ENCODE assay signal across 12 cellular contexts in genomic region chr13:35927554-35927953, GRCh38.
DNase-seq lines count a peak whose midpoint lies in the region; ATAC-seq and TF ChIP-seq lines count a peak whose summit lies in the region.
"Had no signal": no experiment of that assay in that cellular context is flagged by ENCODE, and none has a peak within 500 bp of the region (broad histone marks: within the 10 kb centered on the region; RNA-seq: fewer than 3 reads in every experiment).

No MANE protein-coding gene starts in this region.

- H3K36me3 Mint-ChIP-seq in WTC11 = peaks cover 26% of the 10 kb centered on the region
- H3K36me3 Mint-ChIP-seq: activated CD8-positive, alpha-beta memory T cell treated with anti-CD3 and anti-CD28 coated beads, Interleukin-2, amount 10 ng/mL, durations not matched to agents 7 days and 5 days had no signal

- H4K20me1 ChIP-seq in smooth muscle cell (ENCODE audit: low read depth) = no peaks in the 10 kb centered on the region

- H3K27me3 Mint-ChIP-seq in WTC11 (ENCODE audit: low read depth) = peaks cover 11% of the 10 kb centered on the region
- H3K27me3 Mint-ChIP-seq: activated CD8-positive, alpha-beta memory T cell treated with anti-CD3 and anti-CD28 coated beads, Interleukin-2, amount 10 ng/mL, durations not matched to agents 7 days and 5 days had no signal

- CTCF ChIA-PET in WTC11 (lab: Charles Lee) = interaction anchor here (1.3 kb wide), 1 partner anchor 26 kb away, joined by 4 read pairs; no protein-coding TSS in a partner anchor

- H3K9ac ChIP-seq in adipocyte (ENCODE audit: low read length) (peak overlapping the region; percentile 58), smooth muscle cell (ENCODE audit: low read depth) (peak overlapping the region; percentile 53)

- TF ChIP-seq CTCF in heart left ventricle (IDR thresholded peaks at IDR 0.05) = no peak
- TF ChIP-seq CTCF in smooth muscle cell (IDR thresholded peaks at IDR 0.05; ENCODE audit: borderline replicate concordance, insufficient read depth, poor library complexity, severe bottlenecking) = no peak
- no peak for TF ChIP-seq CTCF in lower leg skin (IDR thresholded peaks at IDR 0.05)
- no peak for TF ChIP-seq CTCF in WTC11 (IDR thresholded peaks at IDR 0.05)

- TF ChIP-seq POLR2A in heart left ventricle (IDR thresholded peaks at IDR 0.05) (no peak), lower leg skin (IDR thresholded peaks at IDR 0.05) (no peak)

- H3K4me3 ChIP-seq in adipocyte (ENCODE audit: low read length) (peak overlapping the region; percentile 17), heart left ventricle (no peak overlapping the region), smooth muscle cell (no peak overlapping the region), lower leg skin (ENCODE audit: low read depth, poor library complexity, severe bottlenecking) (no peak overlapping the region)
- H3K4me3 ChIP-seq: coronary artery, tibial artery had no signal

- H3K36me3 ChIP-seq in adipocyte (ENCODE audit: control insufficient read depth, insufficient read depth, low read length, severe bottlenecking) (peaks cover 10% of the 10 kb centered on the region), heart left ventricle (no peaks in the 10 kb centered on the region), smooth muscle cell (ENCODE audit: low read depth) (no peaks in the 10 kb centered on the region)
- H3K36me3 ChIP-seq: tibial artery had no signal

- H3K9me3 Mint-ChIP-seq in WTC11 = peaks cover 32% of the 10 kb centered on the region

- H3K27ac Mint-ChIP-seq in WTC11 = no peak overlapping the region
- H3K27ac Mint-ChIP-seq: activated CD8-positive, alpha-beta memory T cell treated with anti-CD3 and anti-CD28 coated beads, Interleukin-2, amount 10 ng/mL, durations not matched to agents 7 days and 5 days had no signal

- no peaks in the 10 kb centered on the region for H3K79me2 ChIP-seq in smooth muscle cell (ENCODE audit: low read depth)

- H3K27me3 ChIP-seq in adipocyte (replicated peaks; ENCODE audit: control insufficient read depth, insufficient read depth, low read length) (no peaks in the 10 kb centered on the region), heart left ventricle (no peaks in the 10 kb centered on the region), smooth muscle cell (ENCODE audit: low read depth) (no peaks in the 10 kb centered on the region)
- H3K27me3 ChIP-seq: tibial artery had no signal

- H3K4me1 Mint-ChIP-seq in WTC11 = peaks cover 4% of the 10 kb centered on the region; the same call in 1 of the 2 replicates
- H3K4me1 Mint-ChIP-seq: activated CD8-positive, alpha-beta memory T cell treated with anti-CD3 and anti-CD28 coated beads, Interleukin-2, amount 10 ng/mL, durations not matched to agents 7 days and 5 days had no signal

- H3F3A ChIP-seq in smooth muscle cell (ENCODE audit: low read depth) = peaks cover 6% of the 10 kb centered on the region

- ATAC-seq in heart left ventricle = peak in 3 of 4 donors; percentile 52 to 76 (median 66)
- no peak for ATAC-seq in HG02798 (IDR thresholded peaks at IDR 0.05; ENCODE audit: poor library complexity, unreplicated experiment)
- ATAC-seq in WTC11 = no peak
- ATAC-seq in left colon = no peak
- ATAC-seq: activated CD8-positive, alpha-beta memory T cell treated with anti-CD3 and anti-CD28 coated beads, Interleukin-2, amount 10 ng/mL, durations not matched to agents 7 days and 5 days had no signal

- DNase-seq in H4 (ENCODE audit: low spot score) (peak; percentile 6), adipocyte (ENCODE audit: low read depth) (peak; percentile 27), heart left ventricle (no peak), smooth muscle cell (lab: John Stamatoyannopoulos, UW; ENCODE audit: unreplicated experiment) (peak; percentile 18), lower leg skin (ENCODE audit: low spot score in 2 of 2) (no peak), WTC11 (ENCODE audit: low spot score) (no peak), left colon (no peak)
- DNase-seq: activated CD8-positive, alpha-beta memory T cell treated with anti-CD3 and anti-CD28 coated beads, Interleukin-2, amount 10 ng/mL, durations not matched to agents 7 days and 5 days; DND-41; tibial artery had no signal

- no peak overlapping the region for H2AFZ ChIP-seq in smooth muscle cell (ENCODE audit: low read depth)

- WGBS in heart left ventricle, 4 donors = 40 to 60% (median 57%) methylated on average over 2 to 3 of the region's 3 CpGs
- WGBS in smooth muscle cell (ENCODE audit: low lambda C conversion rate) = 2% methylated on average over 3 of the region's 3 CpGs
- whole genome bisulfite sequencing in lower leg skin, 2 donors = 69 to 77% methylated on average over 3 of the region's 3 CpGs

- H3K4me3 Mint-ChIP-seq in WTC11 = no peak overlapping the region
- H3K4me3 Mint-ChIP-seq: activated CD8-positive, alpha-beta memory T cell treated with anti-CD3 and anti-CD28 coated beads, Interleukin-2, amount 10 ng/mL, durations not matched to agents 7 days and 5 days had no signal

- H3K9me3 ChIP-seq in adipocyte (ENCODE audit: control insufficient read depth, low read length) (peaks cover 5% of the 10 kb centered on the region), heart left ventricle (peaks cover 0 to 7% (median 0%) of the 10 kb centered on the region in 12 donors), smooth muscle cell (replicated peaks; ENCODE audit: low read depth) (no peaks in the 10 kb centered on the region)

- H3K4me1 ChIP-seq in adipocyte (ENCODE audit: control insufficient read depth, insufficient read depth, low read length) (peaks cover 55% of the 10 kb centered on the region), heart left ventricle (peaks cover 0 to 22% (median 4%) of the 10 kb centered on the region in 12 donors), smooth muscle cell (ENCODE audit: low read depth) (peaks cover 12% of the 10 kb centered on the region)
- H3K4me1 ChIP-seq: tibial artery had no signal

- intact Hi-C loops in heart left ventricle (cut with DNase I) (no loop called here), lower leg skin (cut with DNase I; ENCODE audit: low total_unique reads) (no loop called here), left colon (cut with DNase I, micrococcal nuclease) (no loop called here)

- POLR2A ChIA-PET in WTC11 (lab: Charles Lee) = no interaction called here

- peak overlapping the region; percentile 17 for H3K4me2 ChIP-seq in smooth muscle cell

- H3K27ac ChIP-seq in heart left ventricle = peak overlapping the region in 5 of 12 donors; percentile 7 to 75 (median 42)
- peak overlapping the region; percentile 90 for H3K27ac ChIP-seq in smooth muscle cell (ENCODE audit: low read depth)
- H3K27ac ChIP-seq: tibial artery had no signal

TF ChIP-seq in WTC11, 78 proteins besides CTCF, POLR2A, EP300 and RAD21:
- TF ChIP-seq AR (CRISPR knock-in tag; IDR thresholded peaks at IDR 0.05) (no peak), ZNF423 (CRISPR knock-in tag; IDR thresholded peaks at IDR 0.05) (no peak), SMAD4 (CRISPR knock-in tag; IDR thresholded peaks at IDR 0.05) (no peak), TEAD4 (CRISPR knock-in tag; IDR thresholded peaks at IDR 0.05) (no peak), IRF2 (CRISPR knock-in tag; IDR thresholded peaks at IDR 0.05; ENCODE audit: borderline replicate concordance, low read depth) (no peak), ZBTB43 (CRISPR knock-in tag; IDR thresholded peaks at IDR 0.05) (no peak), ZNF263 (CRISPR knock-in tag; IDR thresholded peaks at IDR 0.05; ENCODE audit: low read depth) (no peak), RELA (CRISPR knock-in tag; IDR thresholded peaks at IDR 0.05; ENCODE audit: borderline replicate concordance) (no peak), SP1 (CRISPR knock-in tag; conservative IDR thresholded peaks at IDR 0.05) (no peak), ZNF121 (CRISPR knock-in tag; IDR thresholded peaks at IDR 0.05) (no peak), NFYB (CRISPR knock-in tag; conservative IDR thresholded peaks at IDR 0.05; ENCODE audit: low read depth) (no peak), ZNF396 (CRISPR knock-in tag; IDR thresholded peaks at IDR 0.05; ENCODE audit: borderline replicate concordance) (no peak)
- TF ChIP-seq, protein P1, sequence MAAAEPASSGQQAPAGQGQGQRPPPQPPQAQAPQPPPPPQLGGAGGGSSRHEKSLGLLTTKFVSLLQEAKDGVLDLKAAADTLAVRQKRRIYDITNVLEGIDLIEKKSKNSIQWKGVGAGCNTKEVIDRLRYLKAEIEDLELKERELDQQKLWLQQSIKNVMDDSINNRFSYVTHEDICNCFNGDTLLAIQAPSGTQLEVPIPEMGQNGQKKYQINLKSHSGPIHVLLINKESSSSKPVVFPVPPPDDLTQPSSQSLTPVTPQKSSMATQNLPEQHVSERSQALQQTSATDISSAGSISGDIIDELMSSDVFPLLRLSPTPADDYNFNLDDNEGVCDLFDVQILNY (CRISPR knock-in tag; IDR thresholded peaks at IDR 0.05) = no peak

Comparison
In these comparisons a context has a peak if more than half of its experiments do, and no peak if none do; other contexts are left out.
1. DNase-seq: peak in H4 (single experiment), adipocyte (single experiment) and smooth muscle cell (single experiment); none in heart left ventricle (0 of 5), lower leg skin (0 of 2), WTC11 (single experiment) and left colon (0 of 2).
2. ATAC-seq: peak in heart left ventricle (3 of 4); none in HG02798 (single experiment), WTC11 (single experiment) and left colon (single experiment).